Comparison of ENCODE assay signal across 21 cellular contexts in genomic region chr7:48455363-48455762, GRCh38.
DNase-seq lines count a peak whose midpoint lies in the region; ATAC-seq, FAIRE-seq and TF ChIP-seq lines count a peak whose summit lies in the region.
"Had no signal": no experiment of that assay in that cellular context is flagged by ENCODE, and none has a peak within 500 bp of the region (broad histone marks: within the 10 kb centered on the region; RNA-seq: fewer than 3 reads in every experiment).

No MANE protein-coding gene starts in this region.

- H3K27ac ChIP-seq in left ventricle myocardium inferior (replicated peaks), result no peak overlapping the region
- peak overlapping the region; percentile 12 for H3K27ac ChIP-seq in neutrophil
- no peak overlapping the region for H3K27ac ChIP-seq in pancreas
- H3K27ac ChIP-seq: BLaER1 treated with 17β-estradiol and CSF1 and Interleukin-3, amounts not matched to agents 10 nM and 100 nM; GM23248; HL-60 had no signal

- no peaks in the 10 kb centered on the region for H3K4me1 ChIP-seq in left ventricle myocardium inferior
- H3K4me1 ChIP-seq in neutrophil (ENCODE audit: control insufficient read depth in 1 of 2, insufficient read depth in 1 of 2, low read depth in 1 of 2, low read length in 1 of 2), result peaks cover 11 to 15% of the 10 kb centered on the region in 2 experiments
- no peaks in the 10 kb centered on the region for H3K4me1 ChIP-seq in pancreas
- H3K4me1 ChIP-seq: BLaER1 treated with 17β-estradiol and CSF1 and Interleukin-3, amounts not matched to agents 10 nM and 100 nM had no signal

- no peaks in the 10 kb centered on the region for H3K27me3 Mint-ChIP-seq in activated CD8-positive, alpha-beta T cell treated with anti-CD3 and anti-CD28 coated beads for 36 hours
- H3K27me3 Mint-ChIP-seq: B cell had no signal

- H3K4me3 ChIP-seq in left ventricle myocardium inferior (peak overlapping the region; percentile 14), epithelial cell of esophagus (ENCODE audit: low read length) (peak overlapping the region; percentile 36), neutrophil (ENCODE audit: low read depth in 1 of 2, low read length in 1 of 2) (no peak overlapping the region), pancreas (no peak overlapping the region)
- H3K4me3 ChIP-seq: BLaER1 treated with 17β-estradiol and CSF1 and Interleukin-3, amounts not matched to agents 10 nM and 100 nM; GM12878; GM23248 had no signal

- no peak overlapping the region for H3K4me3 Mint-ChIP-seq in activated CD8-positive, alpha-beta T cell treated with anti-CD3 and anti-CD28 coated beads for 36 hours
- H3K4me3 Mint-ChIP-seq: B cell; CD8-positive, alpha-beta T cell; HFFc6 had no signal

- TF ChIP-seq CTCF in left ventricle myocardium inferior (IDR thresholded peaks at IDR 0.05; ENCODE audit: borderline replicate concordance) (no peak), epithelial cell of esophagus (IDR thresholded peaks at IDR 0.05; ENCODE audit: insufficient read depth, low read depth, low read length, missing control alignments) (no peak), neutrophil (IDR thresholded peaks at IDR 0.05) (no peak), pancreas (IDR thresholded peaks at IDR 0.05) (no peak)
- TF ChIP-seq CTCF in activated CD8-positive, alpha-beta T cell treated with anti-CD3 and anti-CD28 coated beads for 36 hours (IDR thresholded peaks at IDR 0.05), result no peak

- no peaks in the 10 kb centered on the region for H3K4me1 Mint-ChIP-seq in activated CD8-positive, alpha-beta T cell treated with anti-CD3 and anti-CD28 coated beads for 36 hours (ENCODE audit: low read depth)
- H3K4me1 Mint-ChIP-seq: B cell had no signal

- H3K36me3 ChIP-seq in left ventricle myocardium inferior, result no peaks in the 10 kb centered on the region
- peaks cover 37% of the 10 kb centered on the region for H3K36me3 ChIP-seq in neutrophil
- H3K36me3 ChIP-seq in pancreas, result no peaks in the 10 kb centered on the region
- H3K36me3 ChIP-seq: BLaER1 treated with 17β-estradiol and CSF1 and Interleukin-3, amounts not matched to agents 10 nM and 100 nM had no signal

- CTCF ChIA-PET in activated CD8-positive, alpha-beta T cell treated with anti-CD3 and anti-CD28 coated beads for 36 hours (lab: Charles Lee), result no interaction called here

- H3K36me3 Mint-ChIP-seq in activated naive CD4-positive, alpha-beta T cell treated with anti-CD3 and anti-CD28 coated beads, Interleukin-2, amount 50 U/mL, for 72 hours, result no peaks in the 10 kb centered on the region
- no peaks in the 10 kb centered on the region for H3K36me3 Mint-ChIP-seq in activated CD8-positive, alpha-beta T cell treated with anti-CD3 and anti-CD28 coated beads for 36 hours (ENCODE audit: low read depth)
- H3K36me3 Mint-ChIP-seq: CD8-positive, alpha-beta T cell had no signal

- H3K9me3 Mint-ChIP-seq in activated naive CD4-positive, alpha-beta T cell treated with anti-CD3 and anti-CD28 coated beads, Interleukin-2, amount 50 U/mL, for 72 hours, result no peaks in the 10 kb centered on the region
- H3K9me3 Mint-ChIP-seq in activated CD8-positive, alpha-beta T cell treated with anti-CD3 and anti-CD28 coated beads for 36 hours, result no peaks in the 10 kb centered on the region
- H3K9me3 Mint-ChIP-seq: CD8-positive, alpha-beta T cell; HFFc6 had no signal

- POLR2A ChIA-PET in activated CD8-positive, alpha-beta T cell treated with anti-CD3 and anti-CD28 coated beads for 36 hours (lab: Charles Lee), result no interaction called here

- WGBS in pancreas, 2 donors, result 65 to 74% methylated on average over 17 of the region's 17 CpGs

- ATAC-seq in left ventricle myocardium superior (no peak), pancreas (no peak)
- ATAC-seq in activated naive CD4-positive, alpha-beta T cell treated with anti-CD3 and anti-CD28 coated beads, Interleukin-2, amount 50 U/mL, for 72 hours, result no peak
- no peak for ATAC-seq in activated CD8-positive, alpha-beta T cell treated with anti-CD3 and anti-CD28 coated beads for 36 hours
- ATAC-seq: CD8-positive, alpha-beta T cell; GM12878; HCT116 had no signal

- H3K27ac Mint-ChIP-seq in activated naive CD4-positive, alpha-beta T cell treated with anti-CD3 and anti-CD28 coated beads, Interleukin-2, amount 50 U/mL, for 72 hours, result no peak overlapping the region
- H3K27ac Mint-ChIP-seq in activated CD8-positive, alpha-beta T cell treated with anti-CD3 and anti-CD28 coated beads for 36 hours, result no peak overlapping the region
- H3K27ac Mint-ChIP-seq: B cell; CD8-positive, alpha-beta T cell; HFFc6 had no signal

- FAIRE-seq in pancreas (lab: Jason Lieb, UNC), result no peak
- FAIRE-seq: GM12878, GM19239, H54 had no signal

- H3K27me3 ChIP-seq in left ventricle myocardium inferior (ENCODE audit: low read depth) (peaks cover 4% of the 10 kb centered on the region), neutrophil (no peaks in the 10 kb centered on the region), pancreas (no peaks in the 10 kb centered on the region)
- H3K27me3 ChIP-seq: BLaER1 treated with 17β-estradiol and CSF1 and Interleukin-3, amounts not matched to agents 10 nM and 100 nM had no signal

- intact Hi-C loops in left ventricle myocardium inferior (cut with micrococcal nuclease), result no loop called here
- intact Hi-C loops in left ventricle myocardium superior (cut with micrococcal nuclease), result no loop called here
- intact Hi-C loops in activated CD8-positive, alpha-beta T cell treated with anti-CD3 and anti-CD28 coated beads for 36 hours (cut with micrococcal nuclease), result no loop called here
- intact Hi-C loops in pancreas (cut with DNase I), result no loop called here

- H3K9me3 ChIP-seq in left ventricle myocardium inferior (replicated peaks) (no peaks in the 10 kb centered on the region), neutrophil (no peaks in the 10 kb centered on the region), pancreas (no peaks in the 10 kb centered on the region)

- no peak for DNase-seq in left ventricle myocardium inferior
- no peak for DNase-seq in left ventricle myocardium superior
- DNase-seq in epithelial cell of esophagus (ENCODE audit: low read depth), result no peak
- no peak for DNase-seq in activated naive CD4-positive, alpha-beta T cell treated with anti-CD3 and anti-CD28 coated beads, Interleukin-2, amount 50 U/mL, for 72 hours (ENCODE audit: low spot score in 2 of 2)
- no peak for DNase-seq in activated CD8-positive, alpha-beta T cell treated with anti-CD3 and anti-CD28 coated beads for 36 hours
- DNase-seq in activated T-cell treated with anti-CD3 and anti-CD28 coated beads for 4 hours, result no peak
- DNase-seq in pancreas, result no peak
- DNase-seq: 8988T; Calu3; CD8-positive, alpha-beta T cell; DMS79 treated with DMSO at 0.1 percent for 48 hours; GM23248; HFFc6 had no signal

Comparison
In these comparisons a context has a peak if more than half of its experiments do, and no peak if none do; other contexts are left out.
1. H3K4me3 ChIP-seq: peak in left ventricle myocardium inferior (single experiment) and epithelial cell of esophagus (single experiment); none in neutrophil (0 of 2) and pancreas (0 of 4).